Comparison of ENCODE assay signal across 23 cellular contexts in the genomic region with DNA sequence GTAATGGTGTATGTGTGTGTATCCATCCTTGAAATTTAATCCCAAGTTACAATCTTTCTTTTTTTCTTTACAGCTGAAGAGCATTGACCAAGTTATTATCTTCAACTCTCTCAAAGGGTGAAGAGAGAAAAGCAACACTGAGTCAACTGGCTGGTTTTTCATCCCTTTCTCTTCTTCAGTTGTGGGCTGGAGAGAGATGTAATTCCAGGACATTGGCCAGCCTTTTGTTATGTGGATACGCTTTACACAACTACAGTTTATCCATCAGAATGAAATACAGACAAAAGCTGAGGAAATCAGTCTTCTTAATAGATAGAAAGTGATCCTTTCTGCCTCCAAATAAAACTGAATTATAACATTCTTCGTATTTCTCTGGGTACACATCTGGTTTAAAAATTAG.
"Had no signal": no experiment of that assay in that cellular context is flagged by ENCODE, and none has a peak within 500 bp of the region (broad histone marks: within the 10 kb centered on the region; RNA-seq: fewer than 3 reads in every experiment).

No MANE protein-coding gene starts in this region.

- H3K9me3 ChIP-seq: colonic mucosa, gastroesophageal sphincter, lower lobe of right lung had no signal

- H3K4me1 Mint-ChIP-seq: mesothelial cell of epicardium had no signal

- ATAC-seq: effector memory CD8-positive, alpha-beta T cell; esophagus mucosa; gastroesophageal sphincter; heart left ventricle; left cardiac atrium; left lung; left ventricle myocardium superior; lower lobe of right lung; mucosa of descending colon had no signal

- H2AFZ ChIP-seq: hepatocyte had no signal

- H3K4me3 Mint-ChIP-seq: dendritic cell treated with granulocyte-macrophage colony-stimulating factor and Interleukin-4, amounts not matched to agents 40 ng/mL and 50 ng/mL, for 4 days; effector memory CD8-positive, alpha-beta T cell; endodermal cell; mesothelial cell of epicardium had no signal

- H3K27me3 Mint-ChIP-seq: dendritic cell treated with granulocyte-macrophage colony-stimulating factor and Interleukin-4, amounts not matched to agents 40 ng/mL and 50 ng/mL, for 4 days; effector memory CD8-positive, alpha-beta T cell had no signal

- H3K27ac Mint-ChIP-seq: dendritic cell treated with granulocyte-macrophage colony-stimulating factor and Interleukin-4, amounts not matched to agents 40 ng/mL and 50 ng/mL, for 4 days; effector memory CD8-positive, alpha-beta T cell; endodermal cell; mesothelial cell of epicardium had no signal

- H3K4me2 ChIP-seq: hepatocyte had no signal

- DNase-seq: colonic mucosa; cortex of kidney; effector CD8-positive, alpha-beta T cell; effector memory CD8-positive, alpha-beta T cell; endodermal cell; erythroblast; esophagus squamous epithelium; foreskin fibroblast; foreskin melanocyte; heart left ventricle; hypothalamus; left cardiac atrium; lower lobe of right lung; mesenchymal stem cell; mucosa of descending colon had no signal

- H3K4me3 ChIP-seq: colonic mucosa, esophagus squamous epithelium, gastroesophageal sphincter, heart left ventricle, hepatocyte, left lung, lower lobe of right lung, mucosa of descending colon had no signal

- H3K36me3 ChIP-seq: colonic mucosa, esophagus squamous epithelium, gastroesophageal sphincter, heart left ventricle, left lung, lower lobe of right lung had no signal

- H3K27ac ChIP-seq: colonic mucosa, epithelial cell of prostate, esophagus squamous epithelium, gastroesophageal sphincter, heart left ventricle, hepatocyte, left lung, lower lobe of right lung had no signal

- H3K36me3 Mint-ChIP-seq: mesothelial cell of epicardium had no signal

- H3K9me3 Mint-ChIP-seq: endodermal cell, mesothelial cell of epicardium had no signal

- H3K27me3 ChIP-seq: colonic mucosa, esophagus squamous epithelium, gastroesophageal sphincter, heart left ventricle, hepatocyte, left lung had no signal

- H3K4me1 ChIP-seq: colonic mucosa, esophagus squamous epithelium, gastroesophageal sphincter, heart left ventricle, left lung, lower lobe of right lung had no signal
